ENCODE assay signal across 21 cellular contexts in genomic region chr1:233442392-233442791, GRCh38.
"Had no signal": no experiment of that assay in that cellular context is flagged by ENCODE, and none has a peak within 500 bp of the region (broad histone marks: within the 10 kb centered on the region; RNA-seq: fewer than 3 reads in every experiment).

No MANE protein-coding gene starts in this region.

- H3K4me1 ChIP-seq: ascending aorta, left lung, pancreas, psoas muscle, right atrium auricular region had no signal

- H3K27ac ChIP-seq: adrenal gland, ascending aorta, left lung, pancreas, psoas muscle, right atrium auricular region, skin epidermis, stomach, suprapubic skin, tibial nerve had no signal

- H3K9me3 ChIP-seq: adrenal gland, ascending aorta, left lung, pancreas, psoas muscle, suprapubic skin had no signal

- DNase-seq: activated CD4-positive, alpha-beta T cell treated with anti-CD3 and anti-CD28 coated beads for 4 hours; activated CD4-positive, alpha-beta T cell treated with anti-CD3 and anti-CD28 coated beads, Interleukin-2, amount 50 U/mL, for 48 hours; activated CD4-positive, CD25-positive, alpha-beta regulatory T cell; activated CD8-positive, alpha-beta memory T cell treated with anti-CD3 and anti-CD28 coated beads, Interleukin-2, amount 50 U/mL, for 48 hours; activated naive CD4-positive, alpha-beta T cell; activated T-cell treated with anti-CD3 and anti-CD28 coated beads, Interleukin-2, amount 50 U/mL, for 4 hours; left lung; naive thymus-derived CD8-positive, alpha-beta T cell; pancreas; psoas muscle; stimulated activated CD4-positive, alpha-beta T cell treated with anti-CD3 and anti-CD28 coated beads, Interleukin-2, amount 100 ng/mL, for 24 hours; stomach; T-cell; T-helper 9 cell had no signal

- H3K4me3 ChIP-seq: adrenal gland, ascending aorta, left lung, lung, pancreas, psoas muscle, right atrium auricular region, skin epidermis, stomach, suprapubic skin, tibial nerve had no signal

- H3K36me3 ChIP-seq: adrenal gland, ascending aorta, left lung, pancreas, right atrium auricular region, stomach, suprapubic skin, tibial nerve had no signal

- H3K27me3 ChIP-seq: adrenal gland, ascending aorta, right atrium auricular region, suprapubic skin, tibial nerve had no signal
